16 cellular contexts compared by ENCODE assay signal in genomic region chr15:100714749-100715342, GRCh38.
DNase-seq lines count a peak whose midpoint lies in the region; ATAC-seq and TF ChIP-seq lines count a peak whose summit lies in the region.
"Had no signal": no experiment of that assay in that cellular context is flagged by ENCODE, and none has a peak within 500 bp of the region (broad histone marks: within the 10 kb centered on the region; RNA-seq: fewer than 3 reads in every experiment).

No MANE protein-coding gene starts in this region.

- no peak overlapping the region for H2AFZ ChIP-seq in GM23338

- no peak overlapping the region for H3K27ac ChIP-seq in GM23338 (ENCODE audit: low read depth)
- peak overlapping the region; percentile 100 for H3K27ac ChIP-seq in RWPE2 (ENCODE audit: poor library complexity, severe bottlenecking)
- H3K27ac ChIP-seq in lung (ENCODE audit: low read depth in 1 of 2, low read length in 1 of 2) = peak overlapping the region in 1 of 2 donors; percentile 56

- H3K79me2 ChIP-seq in GM23338 (replicated peaks; ENCODE audit: insufficient read depth) = no peaks in the 10 kb centered on the region

- H3K36me3 ChIP-seq in GM23338 (ENCODE audit: insufficient read depth) = no peaks in the 10 kb centered on the region
- no peaks in the 10 kb centered on the region for H3K36me3 ChIP-seq in RWPE2 (ENCODE audit: low read depth)
- H3K36me3 ChIP-seq in lung (ENCODE audit: control insufficient read depth in 2 of 2, insufficient read depth in 2 of 2, low read length in 2 of 2) = no peaks in the 10 kb centered on the region

- TF ChIP-seq CTCF in Calu3 (IDR thresholded peaks at IDR 0.05; ENCODE audit: unreplicated experiment) = no peak
- no peak for TF ChIP-seq CTCF in GM23338 (conservative IDR thresholded peaks at IDR 0.05; ENCODE audit: low read depth in 2 of 2)
- TF ChIP-seq CTCF in RWPE2 (IDR thresholded peaks at IDR 0.05; ENCODE audit: poor library complexity, severe bottlenecking) = no peak
- TF ChIP-seq CTCF in lung (IDR thresholded peaks at IDR 0.05; ENCODE audit: control extremely low read depth, extremely low read depth) = no peak
- TF ChIP-seq CTCF in WTC11 (IDR thresholded peaks at IDR 0.05) = no peak

- H3K4me1 ChIP-seq in GM23338 (ENCODE audit: insufficient read depth) = no peaks in the 10 kb centered on the region
- H3K4me1 ChIP-seq in RWPE2 (ENCODE audit: insufficient read depth, poor library complexity, severe bottlenecking) = peaks cover 24% of the 10 kb centered on the region
- H3K4me1 ChIP-seq in lung (ENCODE audit: control insufficient read depth in 2 of 2, insufficient read depth in 2 of 2, low read length in 2 of 2) = peaks cover 0 to 22% of the 10 kb centered on the region in 2 donors

- peaks cover 62% of the 10 kb centered on the region for H3K36me3 Mint-ChIP-seq in Calu3 (ENCODE audit: insufficient read depth, unreplicated experiment)
- H3K36me3 Mint-ChIP-seq in GM23338 (ENCODE audit: low read depth) = peaks cover 12% of the 10 kb centered on the region
- H3K36me3 Mint-ChIP-seq in WTC11 = peaks cover 9% of the 10 kb centered on the region

- BruUV-seq in Calu3 (replicated peaks; lab: Mats Ljungman, UMichigan) = no TSS peak

- no peaks in the 10 kb centered on the region for H3K27me3 ChIP-seq in GM23338 (ENCODE audit: insufficient read depth)
- no peaks in the 10 kb centered on the region for H3K27me3 ChIP-seq in RWPE2 (ENCODE audit: insufficient read depth, poor library complexity, severe bottlenecking)
- no peaks in the 10 kb centered on the region for H3K27me3 ChIP-seq in lung (ENCODE audit: control insufficient read depth, insufficient read depth)

- intact Hi-C loops in Calu3 (cut with micrococcal nuclease; ENCODE audit: unreplicated experiment) = no loop called here

- H3K9me3 ChIP-seq in RWPE2 (ENCODE audit: severe bottlenecking) (no peaks in the 10 kb centered on the region), lung (ENCODE audit: control insufficient read depth in 2 of 2, insufficient read depth in 1 of 2, low read length in 1 of 2) (peaks cover 0 to 3% of the 10 kb centered on the region in 2 donors)

- H3K4me1 Mint-ChIP-seq in Calu3 (ENCODE audit: low read depth, unreplicated experiment) (peaks cover 86% of the 10 kb centered on the region), GM23338 (no peaks in the 10 kb centered on the region; the same call in 2 of the 3 replicates), WTC11 (no peaks in the 10 kb centered on the region)
- H3K4me1 Mint-ChIP-seq: activated CD4-positive, alpha-beta T cell treated with anti-CD3 and anti-CD28 coated beads, Interleukin-2, amount 10 ng/mL, durations not matched to agents 7 days and 5 days; memory B cell had no signal

- H3K27me3 Mint-ChIP-seq in Calu3 (ENCODE audit: unreplicated experiment) (no peaks in the 10 kb centered on the region), GM23338 (ENCODE audit: insufficient read depth, low read depth, poor library complexity) (peaks cover 7% of the 10 kb centered on the region), WTC11 (ENCODE audit: low read depth) (no peaks in the 10 kb centered on the region; the same call in 1 of the 2 replicates)
- H3K27me3 Mint-ChIP-seq: activated CD4-positive, alpha-beta T cell treated with anti-CD3 and anti-CD28 coated beads, Interleukin-2, amount 10 ng/mL, durations not matched to agents 7 days and 5 days had no signal

- WGBS in lung, 2 donors = 66 to 82% methylated on average over 14 of the region's 14 CpGs

- CTCF ChIA-PET in Calu3 (lab: Charles Lee) = interaction anchor here (1.7 kb wide), 2 partner anchors 11 to 13 kb away, joined by 4 to 6 read pairs; no protein-coding TSS in a partner anchor
- CTCF ChIA-PET in WTC11 (lab: Charles Lee) = no interaction called here

- H3K27ac Mint-ChIP-seq in Calu3 (ENCODE audit: unreplicated experiment) (peak overlapping the region; percentile 98), GM23338 (no peak overlapping the region), WTC11 (no peak overlapping the region)
- H3K27ac Mint-ChIP-seq: activated CD4-positive, alpha-beta T cell treated with anti-CD3 and anti-CD28 coated beads, Interleukin-2, amount 10 ng/mL, durations not matched to agents 7 days and 5 days; memory B cell; naive thymus-derived CD8-positive, alpha-beta T cell had no signal

- H3K4me3 ChIP-seq in GM23338 (no peak overlapping the region), RWPE2 (ENCODE audit: severe bottlenecking) (no peak overlapping the region), lung (no peak overlapping the region)

- H3K9me3 Mint-ChIP-seq in Calu3 (ENCODE audit: low read depth, unreplicated experiment) = peaks cover 13% of the 10 kb centered on the region
- peaks cover 18% of the 10 kb centered on the region for H3K9me3 Mint-ChIP-seq in GM23338
- H3K9me3 Mint-ChIP-seq in WTC11 = peaks cover 13% of the 10 kb centered on the region
- H3K9me3 Mint-ChIP-seq: activated CD4-positive, alpha-beta T cell treated with anti-CD3 and anti-CD28 coated beads, Interleukin-2, amount 10 ng/mL, durations not matched to agents 7 days and 5 days had no signal

- ATAC-seq in GM23338 = no peak
- no peak for ATAC-seq in RWPE2 (ENCODE audit: low read depth)
- ATAC-seq in lung (ENCODE audit: insufficient read depth, low FRiP score) = peak; percentile 53
- ATAC-seq in GM18498 (IDR thresholded peaks at IDR 0.05; ENCODE audit: unreplicated experiment) = no peak
- ATAC-seq in WTC11 = no peak
- ATAC-seq: naive thymus-derived CD8-positive, alpha-beta T cell had no signal

- H4K20me1 ChIP-seq in GM23338 (replicated peaks; ENCODE audit: insufficient read depth) = no peaks in the 10 kb centered on the region

- no peak overlapping the region for H3K4me2 ChIP-seq in GM23338

- H3F3A ChIP-seq in GM23338 (replicated peaks; ENCODE audit: low read depth) = no peaks in the 10 kb centered on the region

- 0 out of 2 replicates have a peak, but pooled peaks cover 5% of the 10 kb centered on the region for H3K9me2 ChIP-seq in GM23338 (ENCODE audit: insufficient read depth)

- H3K4me3 Mint-ChIP-seq in Calu3 (ENCODE audit: low read depth, unreplicated experiment) = peak overlapping the region; percentile 27
- no peak overlapping the region for H3K4me3 Mint-ChIP-seq in GM23338
- H3K4me3 Mint-ChIP-seq in WTC11 = no peak overlapping the region
- H3K4me3 Mint-ChIP-seq: activated CD4-positive, alpha-beta T cell treated with anti-CD3 and anti-CD28 coated beads, Interleukin-2, amount 10 ng/mL, durations not matched to agents 7 days and 5 days; memory B cell; naive thymus-derived CD8-positive, alpha-beta T cell had no signal

- DNase-seq in Calu3 = peak; percentile 29
- peak; percentile 7 for DNase-seq in GM23338 (ENCODE audit: low spot score)
- peak; percentile 45 for DNase-seq in RWPE2 (ENCODE audit: low spot score)
- DNase-seq in lung (ENCODE audit: low spot score) = no peak
- no peak for DNase-seq in stimulated activated CD4-positive, alpha-beta T cell treated with anti-CD3 and anti-CD28 coated beads, Interleukin-4, amount 100 ng/mL, for 4 hours
- no peak for DNase-seq in WTC11 (ENCODE audit: low spot score)
- DNase-seq: activated CD4-positive, alpha-beta T cell treated with anti-CD3 and anti-CD28 coated beads, Interleukin-2, amount 10 ng/mL, durations not matched to agents 7 days and 5 days; activated gamma-delta T cell treated with Interleukin-2 at 50 U/mL for 16 hours; AML-193; amniotic stem cell; cerebellar nuclear complex; naive thymus-derived CD8-positive, alpha-beta T cell; NCI-H1930; posterior cingulate gyrus had no signal

- POLR2A ChIA-PET in WTC11 (lab: Charles Lee) = no interaction called here

TF ChIP-seq in WTC11, 78 proteins besides CTCF, POLR2A, EP300 and RAD21 (continues in another document):
- no peak for TF ChIP-seq ATF1 (CRISPR knock-in tag; IDR thresholded peaks at IDR 0.05)
- no peak for TF ChIP-seq NR3C1 (CRISPR knock-in tag; conservative IDR thresholded peaks at IDR 0.05; ENCODE audit: low read depth)
- no peak for TF ChIP-seq FOXP1 (CRISPR knock-in tag; IDR thresholded peaks at IDR 0.05; ENCODE audit: borderline replicate concordance)
- no peak for TF ChIP-seq ARID4B (CRISPR knock-in tag; IDR thresholded peaks at IDR 0.05; ENCODE audit: borderline replicate concordance)

Comparison
In these comparisons a context has a peak if more than half of its experiments do, and no peak if none do; other contexts are left out.
1. DNase-seq: peak in Calu3 (single experiment), GM23338 (single experiment) and RWPE2 (single experiment); none in lung (single experiment), stimulated activated CD4-positive, alpha-beta T cell treated with anti-CD3 and anti-CD28 coated beads, Interleukin-4, amount 100 ng/mL, for 4 hours (0 of 2) and WTC11 (single experiment).